Comparison of ENCODE assay signal across 29 cellular contexts in genomic region chrX:65752294-65752693, GRCh38.
DNase-seq lines count a peak whose midpoint lies in the region; ATAC-seq, FAIRE-seq and TF ChIP-seq lines count a peak whose summit lies in the region.
"Had no signal": no experiment of that assay in that cellular context is flagged by ENCODE, and none has a peak within 500 bp of the region (broad histone marks: within the 10 kb centered on the region; RNA-seq: fewer than 3 reads in every experiment).

No MANE protein-coding gene starts in this region.

- DNase-seq in CD8-positive, alpha-beta T cell = no peak
- DNase-seq in GM18507 (ENCODE audit: extremely low spot score, insufficient read length, low read depth) (no peak), T-helper 17 cell (no peak), glutamatergic neuron (no peak)
- DNase-seq in natural killer cell treated with Interleukin-12 subunit alpha and Interleukin-12 subunit beta and Interleukin-15 and Interleukin-18, amount 100 ng/mL, for 72 hours (ENCODE audit: low spot score) = no peak
- no peak for DNase-seq in activated naive CD4-positive, alpha-beta T cell treated with anti-CD3 and anti-CD28 coated beads, Interleukin-2, amount 50 U/mL, for 16 hours
- no peak for DNase-seq in stimulated activated CD4-positive, alpha-beta T cell treated with anti-CD3 and anti-CD28 coated beads, Interleukin-1b, Interleukin-23, amount 100 ng/mL, for 48 hours
- DNase-seq: activated CD4-positive, alpha-beta T cell treated with anti-CD3 and anti-CD28 coated beads for 1 hour; activated gamma-delta T cell; activated T-cell treated with anti-CD3 and anti-CD28 coated beads, Interleukin-2, amount 50 U/mL, for 24 hours; effector CD8-positive, alpha-beta T cell; EL; hippocampal formation; left cardiac atrium; mucosa of descending colon; NCI-H1105; NCI-H2029 treated with DMSO at 0.1 percent for 48 hours; NCI-H2227 treated with DMSO at 0.1 percent for 48 hours; NCI-H526; PC-3; stimulated activated naive CD8-positive, alpha-beta T cell treated with anti-CD3 and anti-CD28 coated beads, Interleukin-15, Interleukin-2, amounts not matched to agents 100 U/mL and 50 U/mL, for 24 hours; upper lobe of right lung had no signal

- intact Hi-C loops in CD8-positive, alpha-beta T cell (cut with DNase I, micrococcal nuclease) = loop anchor here in 1 of 2 experiments (10.0 kb wide), 2 partner anchors 233 to 363 kb away; no protein-coding TSS in a partner anchor

- CTCF ChIA-PET in CD8-positive, alpha-beta T cell (lab: Charles Lee) = no interaction called here

- POLR2A ChIA-PET in CD8-positive, alpha-beta T cell (lab: Charles Lee) = interaction anchor here (0.8 to 1.4 kb wide), 2 partner anchors 28 to 29 kb away, joined by 3 read pairs; no protein-coding TSS in a partner anchor

- H3K27ac Mint-ChIP-seq in CD8-positive, alpha-beta T cell = no peak overlapping the region
- H3K27ac Mint-ChIP-seq in T-helper 17 cell (peak overlapping the region; percentile 89), glutamatergic neuron (ENCODE audit: unreplicated experiment) (no peak overlapping the region)
- peak overlapping the region; percentile 75 to 88 for H3K27ac Mint-ChIP-seq in natural killer cell treated with Interleukin-12 subunit alpha and Interleukin-12 subunit beta and Interleukin-15 and Interleukin-18, amount 100 ng/mL, for 72 hours
- H3K27ac Mint-ChIP-seq: IgD-negative memory B cell had no signal

- no peaks in the 10 kb centered on the region for H3K27me3 ChIP-seq in CD8-positive, alpha-beta T cell (ENCODE audit: insufficient read depth, low read length)
- H3K27me3 ChIP-seq: upper lobe of right lung had no signal

- H3K4me1 ChIP-seq in CD8-positive, alpha-beta T cell (ENCODE audit: insufficient read depth, low read length) = peaks cover 26% of the 10 kb centered on the region
- H3K4me1 ChIP-seq: parathyroid adenoma, upper lobe of right lung had no signal

- H3K4me1 Mint-ChIP-seq in CD8-positive, alpha-beta T cell (ENCODE audit: low read depth) = peaks cover 59% of the 10 kb centered on the region
- H3K4me1 Mint-ChIP-seq in T-helper 17 cell (peaks cover 38% of the 10 kb centered on the region), glutamatergic neuron (ENCODE audit: low read depth, unreplicated experiment) (no peaks in the 10 kb centered on the region)
- H3K4me1 Mint-ChIP-seq in natural killer cell treated with Interleukin-12 subunit alpha and Interleukin-12 subunit beta and Interleukin-15 and Interleukin-18, amount 100 ng/mL, for 72 hours (ENCODE audit: low read depth in 2 of 2) = peaks cover 60 to 65% of the 10 kb centered on the region in 2 donors
- H3K4me1 Mint-ChIP-seq: neural crest cell had no signal

- no peak for TF ChIP-seq CTCF in CD8-positive, alpha-beta T cell (IDR thresholded peaks at IDR 0.05)
- no peak for TF ChIP-seq CTCF in glutamatergic neuron (IDR thresholded peaks at IDR 0.05; ENCODE audit: partially characterized antibody, unreplicated experiment)

- no peak overlapping the region for H3K4me3 ChIP-seq in CD8-positive, alpha-beta T cell (ENCODE audit: low read depth, low read length)
- H3K4me3 ChIP-seq: coronary artery, mucosa of descending colon, skin epidermis, upper lobe of right lung had no signal

- H3K9me3 ChIP-seq in CD8-positive, alpha-beta T cell (ENCODE audit: low read length) = no peaks in the 10 kb centered on the region
- H3K9me3 ChIP-seq in T-helper 17 cell (ENCODE audit: control insufficient read depth, low read length, poor library complexity, severe bottlenecking) = no peaks in the 10 kb centered on the region
- H3K9me3 ChIP-seq: mucosa of descending colon, upper lobe of right lung had no signal

- H3K4me3 Mint-ChIP-seq in CD8-positive, alpha-beta T cell = peak overlapping the region; percentile 54
- no peak overlapping the region for H3K4me3 Mint-ChIP-seq in T-helper 17 cell
- H3K4me3 Mint-ChIP-seq in natural killer cell treated with Interleukin-12 subunit alpha and Interleukin-12 subunit beta and Interleukin-15 and Interleukin-18, amount 100 ng/mL, for 72 hours = peak overlapping the region; percentile 82
- H3K4me3 Mint-ChIP-seq in glutamatergic neuron (ENCODE audit: unreplicated experiment) = no peak overlapping the region
- H3K4me3 Mint-ChIP-seq: activated T-cell treated with anti-CD3 and anti-CD28 coated beads, Interleukin-2, amount 50 U/mL, for 24 hours; neural crest cell had no signal

- H3K36me3 Mint-ChIP-seq in CD8-positive, alpha-beta T cell = no peaks in the 10 kb centered on the region
- H3K36me3 Mint-ChIP-seq in T-helper 17 cell (ENCODE audit: low read depth) (no peaks in the 10 kb centered on the region), glutamatergic neuron (ENCODE audit: unreplicated experiment) (no peaks in the 10 kb centered on the region)
- peaks cover 5% of the 10 kb centered on the region for H3K36me3 Mint-ChIP-seq in natural killer cell treated with Interleukin-12 subunit alpha and Interleukin-12 subunit beta and Interleukin-15 and Interleukin-18, amount 100 ng/mL, for 72 hours
- H3K36me3 Mint-ChIP-seq: IgD-negative memory B cell had no signal

- no peaks in the 10 kb centered on the region for H3K27me3 Mint-ChIP-seq in CD8-positive, alpha-beta T cell (ENCODE audit: low read depth)
- H3K27me3 Mint-ChIP-seq in T-helper 17 cell (no peaks in the 10 kb centered on the region), glutamatergic neuron (ENCODE audit: unreplicated experiment) (no peaks in the 10 kb centered on the region)
- H3K27me3 Mint-ChIP-seq in natural killer cell treated with Interleukin-12 subunit alpha and Interleukin-12 subunit beta and Interleukin-15 and Interleukin-18, amount 100 ng/mL, for 72 hours = no peaks in the 10 kb centered on the region
- H3K27me3 Mint-ChIP-seq: IgD-negative memory B cell had no signal

- H3K27ac ChIP-seq in CD8-positive, alpha-beta T cell (ENCODE audit: low read depth, low read length) = no peak overlapping the region
- H3K27ac ChIP-seq: coronary artery, epithelial cell of prostate, parathyroid adenoma, skin epidermis, upper lobe of right lung had no signal

- no peak for ATAC-seq in CD8-positive, alpha-beta T cell
- no peak for ATAC-seq in T-helper 17 cell
- ATAC-seq in natural killer cell treated with Interleukin-12 subunit alpha and Interleukin-12 subunit beta and Interleukin-15 and Interleukin-18, amount 100 ng/mL, for 72 hours = no peak
- ATAC-seq: left cardiac atrium; mucosa of descending colon; PC-3; SK-N-SH treated with all-trans-retinoic acid at 6 μM for 48 hours; stimulated activated naive CD8-positive, alpha-beta T cell treated with anti-CD3 and anti-CD28 coated beads, Interleukin-15, Interleukin-2, amounts not matched to agents 100 U/mL and 50 U/mL, for 24 hours; upper lobe of right lung had no signal

- H3K9me3 Mint-ChIP-seq in CD8-positive, alpha-beta T cell = no peaks in the 10 kb centered on the region
- peaks cover 4% of the 10 kb centered on the region for H3K9me3 Mint-ChIP-seq in natural killer cell treated with Interleukin-12 subunit alpha and Interleukin-12 subunit beta and Interleukin-15 and Interleukin-18, amount 100 ng/mL, for 72 hours
- peaks cover 1% of the 10 kb centered on the region for H3K9me3 Mint-ChIP-seq in glutamatergic neuron (ENCODE audit: unreplicated experiment)
- H3K9me3 Mint-ChIP-seq: activated T-cell treated with anti-CD3 and anti-CD28 coated beads, Interleukin-2, amount 50 U/mL, for 24 hours had no signal

- H3K36me3 ChIP-seq in CD8-positive, alpha-beta T cell (ENCODE audit: insufficient read depth, low read length) = no peaks in the 10 kb centered on the region
- H3K36me3 ChIP-seq: upper lobe of right lung had no signal

- peak; percentile 74 for FAIRE-seq in GM18507 (lab: Jason Lieb, UNC)

Comparison
In these comparisons a context has a peak if more than half of its experiments do, and no peak if none do; other contexts are left out.
1. H3K27ac Mint-ChIP-seq: peak in T-helper 17 cell (single experiment) and natural killer cell treated with Interleukin-12 subunit alpha and Interleukin-12 subunit beta and Interleukin-15 and Interleukin-18, amount 100 ng/mL, for 72 hours (2 of 2); none in CD8-positive, alpha-beta T cell (single experiment) and glutamatergic neuron (single experiment).
2. H3K4me3 Mint-ChIP-seq: peak in CD8-positive, alpha-beta T cell (single experiment) and natural killer cell treated with Interleukin-12 subunit alpha and Interleukin-12 subunit beta and Interleukin-15 and Interleukin-18, amount 100 ng/mL, for 72 hours (single experiment); none in T-helper 17 cell (single experiment) and glutamatergic neuron (single experiment).